ENCODE assay signal across 22 cellular contexts in the genomic region with DNA sequence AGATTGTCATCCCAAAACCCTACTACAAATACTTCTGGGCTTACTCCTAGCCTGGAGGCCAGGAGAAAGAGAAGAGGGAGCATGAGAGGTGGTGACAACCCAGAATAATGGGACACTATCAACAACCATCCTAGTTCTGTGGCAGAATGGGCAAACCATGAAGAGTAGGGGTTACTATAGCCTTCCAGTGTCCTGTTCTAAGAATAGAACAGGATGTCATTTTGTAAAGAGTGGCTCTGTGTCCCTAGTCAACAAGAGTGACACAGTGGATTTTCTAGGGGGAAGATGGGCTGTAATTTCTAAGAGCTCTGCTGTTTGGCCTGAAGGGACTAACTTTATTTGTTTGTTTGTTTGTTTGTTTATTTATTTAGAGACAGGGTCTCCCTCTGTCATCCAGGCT.
DNase-seq lines count a peak whose midpoint lies in the region; ATAC-seq and TF ChIP-seq lines count a peak whose summit lies in the region.
"Had no signal": no experiment of that assay in that cellular context is flagged by ENCODE, and none has a peak within 500 bp of the region (broad histone marks: within the 10 kb centered on the region; RNA-seq: fewer than 3 reads in every experiment).

No MANE protein-coding gene starts in this region.

- H3K27ac ChIP-seq in H9 (ENCODE audit: insufficient read length, low read depth, low read length): no peak overlapping the region
- H3K27ac ChIP-seq in HUES6 (ENCODE audit: low read depth, low read length): peak overlapping the region; percentile 78
- H3K27ac ChIP-seq: A549, BLaER1, C4-2B, GM23248 had no signal

- H3K9ac ChIP-seq in H9 (ENCODE audit: extremely low read depth, insufficient read length, low read length): no peak overlapping the region
- H3K9ac ChIP-seq in HUES6 (ENCODE audit: low read length): peak overlapping the region; percentile 51
- H3K9ac ChIP-seq: BLaER1, GM23248 had no signal

- H3K79me1 ChIP-seq in H9 (ENCODE audit: insufficient read depth, low read depth, low read length, poor library complexity, severe bottlenecking): no peaks in the 10 kb centered on the region

- H3K4me2 ChIP-seq in H9 (ENCODE audit: insufficient read depth, insufficient read length, low read length): no peak overlapping the region
- H3K4me2 ChIP-seq: A549, BLaER1 had no signal

- H3K9me3 Mint-ChIP-seq in H9 (no peaks in the 10 kb centered on the region; a peak in 1 of 5 replicates), WTC11 (no peaks in the 10 kb centered on the region)
- H3K9me3 Mint-ChIP-seq: CD8-positive, alpha-beta T cell; HFFc6 had no signal

- H3K4me1 ChIP-seq in H9 (ENCODE audit: insufficient read depth, low read length): peaks cover 18% of the 10 kb centered on the region
- peaks cover 38% of the 10 kb centered on the region for H3K4me1 ChIP-seq in HUES6 (ENCODE audit: control insufficient read depth, insufficient read depth, low read length)
- H3K4me1 ChIP-seq: A549, BLaER1, Caco-2 had no signal

- H4K91ac ChIP-seq in H9 (ENCODE audit: insufficient read length, low read depth, low read length): no peak overlapping the region

- H3K79me2 ChIP-seq in H9 (ENCODE audit: insufficient read depth, low read length): no peaks in the 10 kb centered on the region

- H3K36me3 ChIP-seq in HUES6 (ENCODE audit: control insufficient read depth, insufficient read depth, low read length): no peaks in the 10 kb centered on the region
- H3K36me3 ChIP-seq: BLaER1, HAP-1 had no signal

- H3K23me2 ChIP-seq in H9 (ENCODE audit: insufficient read length, low read depth, low read length, poor library complexity, severe bottlenecking): no peaks in the 10 kb centered on the region

- H4K20me1 ChIP-seq in H9 (ENCODE audit: control insufficient read depth, insufficient read depth, insufficient read length): no peaks in the 10 kb centered on the region
- H4K20me1 ChIP-seq: BLaER1 had no signal

- H3K4ac ChIP-seq in H9 (ENCODE audit: low read depth, low read length): no peak overlapping the region

- DNase-seq in H9 (no peak), WTC11 (ENCODE audit: low spot score) (no peak), pons (ENCODE audit: low spot score) (peak; percentile 1), NCI-H2171 (lab: John Stamatoyannopoulos, UW) (no peak), NAMALWA (ENCODE audit: low spot score) (no peak)
- DNase-seq: 8988T; ACHN; Caco-2; CD4-positive, CD25-positive, alpha-beta regulatory T cell; CD8-positive, alpha-beta T cell; DMS153; DMS79 treated with DMSO at 0.1 percent for 48 hours; GF-D8; GM23248; HFFc6 had no signal

- H2BK12ac ChIP-seq in H9 (ENCODE audit: insufficient read length, low read depth, low read length): no peak overlapping the region

- no peak overlapping the region for H4K5ac ChIP-seq in H9 (ENCODE audit: insufficient read length, low read depth, low read length)

- H2BK15ac ChIP-seq in H9 (ENCODE audit: low read depth, low read length): no peak overlapping the region

- no peak overlapping the region for H3K4me3 Mint-ChIP-seq in H9
- no peak overlapping the region for H3K4me3 Mint-ChIP-seq in WTC11
- H3K4me3 Mint-ChIP-seq: B cell; CD4-positive, CD25-positive, alpha-beta regulatory T cell; CD8-positive, alpha-beta T cell; HFFc6 had no signal

- no peak overlapping the region for H3K14ac ChIP-seq in H9 (ENCODE audit: insufficient read depth, low read length)

- H3K4me1 Mint-ChIP-seq in H9: peaks cover 43 to 46% of the 10 kb centered on the region in 2 experiments
- peaks cover 42% of the 10 kb centered on the region for H3K4me1 Mint-ChIP-seq in WTC11
- H3K4me1 Mint-ChIP-seq: B cell; CD4-positive, CD25-positive, alpha-beta regulatory T cell had no signal

- no peaks in the 10 kb centered on the region for H3K9me3 ChIP-seq in H9 (ENCODE audit: control insufficient read depth, low read depth, low read length)
- H3K9me3 ChIP-seq in HUES6 (ENCODE audit: control insufficient read depth, insufficient read depth, low read depth, low read length): no peaks in the 10 kb centered on the region
- H3K9me3 ChIP-seq: A549, BLaER1, Caco-2, HAP-1 had no signal

- no peak overlapping the region for H3K23ac ChIP-seq in H9 (ENCODE audit: insufficient read length, low read depth, low read length)

- no peak overlapping the region for H4K8ac ChIP-seq in H9 (replicated peaks; ENCODE audit: insufficient read length, low read depth, low read length)

- no peak for TF ChIP-seq CTCF in H9 (conservative IDR thresholded peaks at IDR 0.05)
- no peak for TF ChIP-seq CTCF in WTC11 (IDR thresholded peaks at IDR 0.05)

- H3K27ac Mint-ChIP-seq in H9 (peak overlapping the region; percentile 85 to 100 (median 99); a peak in 6 of 7 replicates), WTC11 (peak overlapping the region; percentile 68; the same call in 1 of the 2 replicates)
- H3K27ac Mint-ChIP-seq: B cell; CD4-positive, CD25-positive, alpha-beta regulatory T cell; CD8-positive, alpha-beta T cell; HFFc6 had no signal

- POLR2A ChIA-PET in WTC11 (lab: Charles Lee): no interaction called here

- H2AFZ ChIP-seq in H9 (ENCODE audit: low read length): no peak overlapping the region
- H2AFZ ChIP-seq: GM23248 had no signal

- no peaks in the 10 kb centered on the region for H3K27me3 ChIP-seq in H9 (ENCODE audit: insufficient read depth, low read length)
- peaks cover 2% of the 10 kb centered on the region; the same call in 1 of the 2 replicates for H3K27me3 ChIP-seq in HUES6 (ENCODE audit: control insufficient read depth, insufficient read depth, low read length)

- H2BK120ac ChIP-seq in H9 (ENCODE audit: low read depth, low read length, poor library complexity, severe bottlenecking): no peak overlapping the region

- H3K18ac ChIP-seq in H9 (ENCODE audit: insufficient read length, low read depth, low read length): no peak overlapping the region

- no peak overlapping the region for H2AK5ac ChIP-seq in H9 (ENCODE audit: insufficient read length, low read length)

- CTCF ChIA-PET in WTC11 (lab: Charles Lee): interaction anchor here (0.6 kb wide), 1 partner anchor 24 kb away, joined by 3 read pairs; no protein-coding TSS in a partner anchor

- H3T11ph ChIP-seq in H9 (ENCODE audit: low read length): no peak overlapping the region

- H3K36me3 Mint-ChIP-seq in H9 (ENCODE audit: insufficient read depth in 1 of 3, low read depth in 3 of 3) (no peaks in the 10 kb centered on the region), WTC11 (no peaks in the 10 kb centered on the region)
- H3K36me3 Mint-ChIP-seq: CD4-positive, CD25-positive, alpha-beta regulatory T cell; CD8-positive, alpha-beta T cell had no signal

- ATAC-seq in WTC11 (no peak), GM18520 (IDR thresholded peaks at IDR 0.05; ENCODE audit: unreplicated experiment) (no peak)
- ATAC-seq: A549; CD8-positive, alpha-beta T cell had no signal

- H2BK20ac ChIP-seq in H9 (ENCODE audit: low read depth, low read length, poor library complexity, severe bottlenecking): no peak overlapping the region

- no peak overlapping the region for H2BK5ac ChIP-seq in H9 (ENCODE audit: insufficient read length, low read length)

- H3K56ac ChIP-seq in H9 (ENCODE audit: insufficient read length, low read depth, low read length): no peak overlapping the region

- H3K27me3 Mint-ChIP-seq in H9 (ENCODE audit: low read depth) (0 out of 2 replicates have a peak, but pooled peaks cover 1% of the 10 kb centered on the region), WTC11 (ENCODE audit: low read depth) (no peaks in the 10 kb centered on the region)
- H3K27me3 Mint-ChIP-seq: B cell; CD4-positive, CD25-positive, alpha-beta regulatory T cell had no signal

- no peak overlapping the region for H3K4me3 ChIP-seq in HUES6 (ENCODE audit: low read depth, low read length)
- H3K4me3 ChIP-seq: A549, BLaER1, GM23248, HAP-1 had no signal

TF ChIP-seq in WTC11, 78 proteins besides CTCF, POLR2A, EP300 and RAD21:
- TF ChIP-seq E2F5 (CRISPR knock-in tag; IDR thresholded peaks at IDR 0.05): no peak
